In the genomic region with DNA sequence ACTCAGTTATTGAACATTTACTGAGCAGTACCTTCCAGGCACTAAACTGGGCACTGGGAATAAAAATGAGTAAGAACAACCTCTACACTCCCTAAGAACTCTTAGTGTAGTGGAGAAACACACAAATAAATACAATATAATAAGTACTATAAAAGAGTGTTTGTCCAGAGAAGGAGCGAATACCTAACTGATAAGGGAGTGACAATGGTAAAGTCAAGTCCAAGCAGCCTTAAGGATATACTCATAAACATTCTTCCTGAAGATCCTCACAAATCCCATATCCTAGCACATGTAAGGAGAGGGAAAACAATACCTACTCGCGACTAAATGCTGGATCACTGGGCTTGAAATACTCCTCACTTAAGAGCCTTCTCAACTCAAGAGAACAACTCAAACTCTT, we compare ENCODE assay signal across 1 cellular context.
TF ChIP-seq lines count a peak whose summit lies in the region.

No MANE protein-coding gene starts in this region.

TF ChIP-seq in IMR-90, 13 proteins besides CTCF, POLR2A, EP300 and RAD21:
- no peak for TF ChIP-seq SMC3 (IDR thresholded peaks at IDR 0.05; ENCODE audit: low read depth, low read length)
- TF ChIP-seq MXI1 (IDR thresholded peaks at IDR 0.05; ENCODE audit: borderline replicate concordance, low read depth, low read length), result no peak
- TF ChIP-seq, protein P1, sequence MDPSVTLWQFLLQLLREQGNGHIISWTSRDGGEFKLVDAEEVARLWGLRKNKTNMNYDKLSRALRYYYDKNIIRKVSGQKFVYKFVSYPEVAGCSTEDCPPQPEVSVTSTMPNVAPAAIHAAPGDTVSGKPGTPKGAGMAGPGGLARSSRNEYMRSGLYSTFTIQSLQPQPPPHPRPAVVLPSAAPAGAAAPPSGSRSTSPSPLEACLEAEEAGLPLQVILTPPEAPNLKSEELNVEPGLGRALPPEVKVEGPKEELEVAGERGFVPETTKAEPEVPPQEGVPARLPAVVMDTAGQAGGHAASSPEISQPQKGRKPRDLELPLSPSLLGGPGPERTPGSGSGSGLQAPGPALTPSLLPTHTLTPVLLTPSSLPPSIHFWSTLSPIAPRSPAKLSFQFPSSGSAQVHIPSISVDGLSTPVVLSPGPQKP (IDR thresholded peaks at IDR 0.05; ENCODE audit: borderline replicate concordance, low read depth, low read length), result no peak
- no peak for TF ChIP-seq MAFK (IDR thresholded peaks at IDR 0.05; ENCODE audit: low read depth, low read length)
- no peak for TF ChIP-seq RFX5 (IDR thresholded peaks at IDR 0.05; ENCODE audit: low read depth, low read length)
- TF ChIP-seq FOS (IDR thresholded peaks at IDR 0.05; ENCODE audit: low read depth, low read length), result no peak
- TF ChIP-seq NFE2L2 (IDR thresholded peaks at IDR 0.05; ENCODE audit: low read depth, low read length), result no peak
- TF ChIP-seq CEBPB (IDR thresholded peaks at IDR 0.05; ENCODE audit: low read depth, low read length), result no peak
- TF ChIP-seq CHD1 (IDR thresholded peaks at IDR 0.05; ENCODE audit: low read depth, low read length), result no peak
- TF ChIP-seq, protein P2, sequence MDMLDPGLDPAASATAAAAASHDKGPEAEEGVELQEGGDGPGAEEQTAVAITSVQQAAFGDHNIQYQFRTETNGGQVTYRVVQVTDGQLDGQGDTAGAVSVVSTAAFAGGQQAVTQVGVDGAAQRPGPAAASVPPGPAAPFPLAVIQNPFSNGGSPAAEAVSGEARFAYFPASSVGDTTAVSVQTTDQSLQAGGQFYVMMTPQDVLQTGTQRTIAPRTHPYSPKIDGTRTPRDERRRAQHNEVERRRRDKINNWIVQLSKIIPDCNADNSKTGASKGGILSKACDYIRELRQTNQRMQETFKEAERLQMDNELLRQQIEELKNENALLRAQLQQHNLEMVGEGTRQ (IDR thresholded peaks at IDR 0.05; ENCODE audit: low read depth, low read length), result no peak
- TF ChIP-seq MAZ (IDR thresholded peaks at IDR 0.05; ENCODE audit: borderline replicate concordance, low read depth, low read length), result no peak
- no peak for TF ChIP-seq RCOR1 (IDR thresholded peaks at IDR 0.05; ENCODE audit: insufficient replicate concordance, low read length)
- TF ChIP-seq BHLHE40 (IDR thresholded peaks at IDR 0.05; ENCODE audit: low read depth, low read length), result no peak
TF ChIP-seq in IMR-90: peak in this region for 0.
